8 cellular contexts compared by ENCODE assay signal in genomic region chr1:201955009-201955749, GRCh38. TPM values are rescaled to one million over a fixed set of nuclear protein-coding genes. Genes with fewer than 3 reads are reported as not detected.
DNase-seq lines count a peak whose midpoint lies in the region; ATAC-seq and TF ChIP-seq lines count a peak whose summit lies in the region.

TSS of gene TIMM17A (plus strand) at chr1:201955503. CDS start at chr1:201955527, 24 bp downstream.

- H3K27ac ChIP-seq in right cardiac atrium (ENCODE audit: low read length) = peak within 1 kb of the TSS; percentile 73
- peak within 1 kb of the TSS; percentile 84 to 89 for H3K27ac ChIP-seq in uterus

- H3K27me3 ChIP-seq in right cardiac atrium (ENCODE audit: control insufficient read depth, insufficient read depth) (no peaks in the 10 kb centered on the region), uterus (no peaks in the 10 kb centered on the region)

- peak; percentile 87 to 91 for TF ChIP-seq POLR2A in uterus (IDR thresholded peaks at IDR 0.05)

- under 1% methylated on average over 46 of the region's 46 CpGs for WGBS in right cardiac atrium

- DNase-seq in NCI-H187 treated with DMSO at 0.1 percent for 48 hours (lab: John Stamatoyannopoulos, UW) = peak; percentile 63
- peak; percentile 67 to 98 (median 96) for DNase-seq in anterior cingulate cortex (lab: John Stamatoyannopoulos, UW)
- peak; percentile 98 to 99 (median 98) for DNase-seq in right cardiac atrium
- DNase-seq in pulmonary artery endothelial cell (ENCODE audit: low read depth, low spot score) = peak; percentile 96
- peak; percentile 96 to 97 for DNase-seq in uterus

- H3K9me3 ChIP-seq in right cardiac atrium (ENCODE audit: control insufficient read depth, low read length) = no peaks in the 10 kb centered on the region
- no peaks in the 10 kb centered on the region for H3K9me3 ChIP-seq in uterus

- no peaks in the 10 kb centered on the region for H3K36me3 ChIP-seq in uterus

- no peaks in the 10 kb centered on the region for H3K4me1 ChIP-seq in right cardiac atrium (ENCODE audit: control insufficient read depth, insufficient read depth, low read length)
- H3K4me1 ChIP-seq in uterus = peaks cover 0 to 10% of the 10 kb centered on the region in 2 donors

- ATAC-seq in GM18499 (IDR thresholded peaks at IDR 0.05; ENCODE audit: insufficient read depth, unreplicated experiment) = peak; percentile 98
- ATAC-seq in HG02943 (IDR thresholded peaks at IDR 0.05; ENCODE audit: low read depth, unreplicated experiment) = peak; percentile 99
- ATAC-seq in right cardiac atrium = peak; percentile 100

- peak in 3 of 4 experiments; percentile 7 to 22 (median 13) for TF ChIP-seq CTCF in uterus (IDR thresholded peaks at IDR 0.05)

- H3K4me3 ChIP-seq in right cardiac atrium (ENCODE audit: low read length) = peak within 1 kb of the TSS; percentile 71
- H3K4me3 ChIP-seq in uterus = peak within 1 kb of the TSS; percentile 66 to 80

- intact Hi-C loops in T-helper 2 cell treated with Interferon-gamma antibody and Interleukin-4, amounts not matched to agents 100 ng/mL and 5 ng/mL, for 36 hours (cut with micrococcal nuclease) = loop anchor here (1.0 kb wide), 4 partner anchors 28 to 189 kb away; partner anchors contain the start of genes ARL8A and IPO9
- intact Hi-C loops in right cardiac atrium (cut with DNase I) = loop anchor here in 1 of 4 donors (5.0 kb wide), 1 partner anchor 58 kb away; no protein-coding TSS in a partner anchor
- intact Hi-C loops in uterus (cut with DNase I; ENCODE audit: low total_unique reads) = no loop called here

RNA-seq across cellular contexts. Expression of gene TIMM17A, which starts in this region (rescaled TPM):
- 63.0 and 67.4 TPM in 2 replicates for total RNA-seq in T-helper 2 cell treated with Interferon-gamma antibody and Interleukin-4, amounts not matched to agents 100 ng/mL and 5 ng/mL, for 36 hours
- total RNA-seq in right cardiac atrium (10 to 100 TPM; 67.8 to 96.9 (median 78.5) TPM), pulmonary artery endothelial cell (82.8 and 108 TPM in 2 replicates), uterus (10 to 100 TPM; 18.7 to 34.9 (median 29.7) TPM)
- polyA plus RNA-seq in right cardiac atrium = 73.4 TPM

Comparison
In these comparisons a context has a peak if more than half of its experiments do, and no peak if none do; other contexts are left out.
1. Peak in every context shown above with its lines: DNase-seq, ATAC-seq, H3K4me3 ChIP-seq and H3K27ac ChIP-seq.